11 cellular contexts compared by ENCODE assay signal in the genomic region with DNA sequence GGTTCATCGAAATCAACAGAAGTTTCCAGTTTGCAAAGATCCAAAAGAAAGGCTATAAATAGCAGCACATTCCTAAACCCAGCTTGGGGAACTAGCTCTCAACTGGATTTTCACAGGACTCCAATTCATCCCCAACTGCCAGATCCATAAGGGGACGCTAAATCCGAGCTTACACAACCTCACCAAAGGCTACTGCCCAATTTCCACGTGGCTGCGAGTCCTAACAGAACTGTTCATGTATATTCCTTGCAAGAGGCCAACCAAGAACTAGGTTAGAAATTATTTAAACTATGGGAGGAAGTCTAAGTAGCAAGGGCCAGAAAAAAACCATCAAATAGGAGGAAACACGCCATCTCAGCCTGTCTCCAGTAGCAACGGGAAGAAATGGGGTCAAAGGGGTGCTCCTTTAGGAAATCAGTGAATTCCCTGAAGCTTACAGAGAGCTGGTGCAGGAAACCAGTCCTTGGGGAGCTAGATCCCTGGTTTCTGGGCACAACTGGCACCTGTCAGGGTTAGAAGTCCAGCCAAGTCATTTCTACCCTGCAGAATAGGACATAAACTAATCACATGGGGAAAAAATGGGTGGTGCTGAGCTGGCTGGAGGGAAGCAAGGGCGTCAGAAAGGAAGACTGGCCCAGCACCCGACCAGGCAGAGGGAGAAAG. TPM values are rescaled to one million over a fixed set of nuclear protein-coding genes. Genes with fewer than 3 reads are reported as not detected.
A peak's percentile ranks its signal among the peaks of the same experiment; 100 is the strongest.
DNase-seq lines count a peak whose midpoint lies in the region; ATAC-seq and TF ChIP-seq lines count a peak whose summit lies in the region.
"Had no signal": no experiment of that assay in that cellular context is flagged by ENCODE, and none has a peak within 500 bp of the region (broad histone marks: within the 10 kb centered on the region; RNA-seq: fewer than 3 reads in every experiment).

No MANE protein-coding gene starts in this region.

- no peaks in the 10 kb centered on the region for H3K27me3 ChIP-seq in layer of hippocampus (ENCODE audit: control insufficient read depth, insufficient read depth, low read length)

- peak overlapping the region; percentile 79 for H3K27ac Mint-ChIP-seq in Calu3 (ENCODE audit: unreplicated experiment)
- H3K27ac Mint-ChIP-seq in central memory CD8-positive, alpha-beta T cell (ENCODE audit: low read depth), result peak overlapping the region; percentile 33
- H3K27ac Mint-ChIP-seq: activated CD8-positive, alpha-beta T cell treated with anti-CD3 and anti-CD28 coated beads for 36 hours had no signal

- no peak for ATAC-seq in central memory CD8-positive, alpha-beta T cell (replicated peaks; ENCODE audit: extremely low read depth, poor library complexity, severe bottlenecking)
- no peak for ATAC-seq in GM21723 (IDR thresholded peaks at IDR 0.05; ENCODE audit: unreplicated experiment)
- ATAC-seq: activated CD8-positive, alpha-beta T cell treated with anti-CD3 and anti-CD28 coated beads for 36 hours had no signal

- CTCF ChIA-PET in Calu3 (lab: Charles Lee), result no interaction called here

- H3K4me3 Mint-ChIP-seq in Calu3 (ENCODE audit: low read depth, unreplicated experiment), result no peak overlapping the region
- no peak overlapping the region for H3K4me3 Mint-ChIP-seq in central memory CD8-positive, alpha-beta T cell
- H3K4me3 Mint-ChIP-seq: activated CD8-positive, alpha-beta T cell treated with anti-CD3 and anti-CD28 coated beads for 36 hours had no signal

- H3K27ac ChIP-seq in layer of hippocampus (ENCODE audit: low read depth, low read length), result peak overlapping the region; percentile 69

- TF ChIP-seq CTCF in Calu3 (IDR thresholded peaks at IDR 0.05; ENCODE audit: unreplicated experiment), result no peak

- peaks cover 26% of the 10 kb centered on the region for H3K4me1 Mint-ChIP-seq in Calu3 (ENCODE audit: low read depth, unreplicated experiment)
- peaks cover 39% of the 10 kb centered on the region for H3K4me1 Mint-ChIP-seq in central memory CD8-positive, alpha-beta T cell

- no TSS peak for BruUV-seq in Calu3 (replicated peaks; lab: Mats Ljungman, UMichigan)

- no peaks in the 10 kb centered on the region for H3K9me3 Mint-ChIP-seq in Calu3 (ENCODE audit: low read depth, unreplicated experiment)
- no peaks in the 10 kb centered on the region for H3K9me3 Mint-ChIP-seq in central memory CD8-positive, alpha-beta T cell
- H3K9me3 Mint-ChIP-seq: activated CD8-positive, alpha-beta T cell treated with anti-CD3 and anti-CD28 coated beads for 36 hours had no signal

- intact Hi-C loops in Calu3 (cut with micrococcal nuclease; ENCODE audit: unreplicated experiment), result no loop called here

- DNase-seq in Calu3 (no peak), retina (peak; percentile 21), NCI-H82 treated with DMSO at 0.1 percent for 48 hours (lab: John Stamatoyannopoulos, UW; ENCODE audit: unreplicated experiment) (no peak), NCI-H526 (lab: John Stamatoyannopoulos, UW) (no peak), middle frontal gyrus (ENCODE audit: extremely low spot score, low spot score) (no peak)
- DNase-seq in central memory CD8-positive, alpha-beta T cell (ENCODE audit: low spot score in 2 of 2), result no peak
- DNase-seq: activated CD8-positive, alpha-beta T cell treated with anti-CD3 and anti-CD28 coated beads for 36 hours; NCI-H1436; T-helper 2 cell had no signal

- no peaks in the 10 kb centered on the region for H3K27me3 Mint-ChIP-seq in Calu3 (ENCODE audit: unreplicated experiment)
- H3K27me3 Mint-ChIP-seq in central memory CD8-positive, alpha-beta T cell, result no peaks in the 10 kb centered on the region
- H3K27me3 Mint-ChIP-seq: activated CD8-positive, alpha-beta T cell treated with anti-CD3 and anti-CD28 coated beads for 36 hours had no signal

- peaks cover 9% of the 10 kb centered on the region for H3K36me3 Mint-ChIP-seq in Calu3 (ENCODE audit: insufficient read depth, unreplicated experiment)
- peaks cover 12% of the 10 kb centered on the region for H3K36me3 Mint-ChIP-seq in central memory CD8-positive, alpha-beta T cell (ENCODE audit: insufficient read depth)

RNA-seq across cellular contexts. Expression of a gene that starts 20.7 kb away (rescaled TPM):
- 15.4 and 18.2 TPM in 2 replicates for total RNA-seq in Calu3 (2022)
